29 cellular contexts compared by ENCODE assay signal in genomic region chr1:185083818-185084217, GRCh38. TPM values are rescaled to one million over a fixed set of nuclear protein-coding genes. Genes with fewer than 3 reads are reported as not detected.
DNase-seq lines count a peak whose midpoint lies in the region; ATAC-seq, FAIRE-seq and TF ChIP-seq lines count a peak whose summit lies in the region.
"Had no signal": no experiment of that assay in that cellular context is flagged by ENCODE, and none has a peak within 500 bp of the region (broad histone marks: within the 10 kb centered on the region; RNA-seq: fewer than 3 reads in every experiment).

No MANE protein-coding gene starts in this region.

- H3K27me3 ChIP-seq in K562 (ENCODE audit: control insufficient read depth in 2 of 2, insufficient read depth in 2 of 2, low read length in 2 of 2) (no peaks in the 10 kb centered on the region), hepatocyte (no peaks in the 10 kb centered on the region), GM23248 (replicated peaks; ENCODE audit: insufficient read depth) (no peaks in the 10 kb centered on the region)
- H3K27me3 ChIP-seq: BLaER1 treated with 17β-estradiol and CSF1 and Interleukin-3, amounts not matched to agents 10 nM and 100 nM had no signal

- POLR2A ChIA-PET in K562 (lab: Yijun Ruan, JAX), result interaction anchor here (1.2 kb wide), 2 partner anchors 18 to 54 kb away, joined by 3 read pairs; no protein-coding TSS in a partner anchor

- in situ Hi-C loops in K562 (cut with MboI), result no loop called here
- in situ Hi-C loops in GM23248 (cut with MboI), result no loop called here

- no peak overlapping the region for H3K9ac ChIP-seq in K562 (ENCODE audit: insufficient read depth in 1 of 2, low read depth in 2 of 2, low read length in 2 of 2)
- no peak overlapping the region for H3K9ac ChIP-seq in GM23248
- H3K9ac ChIP-seq: BLaER1 treated with 17β-estradiol and CSF1 and Interleukin-3, amounts not matched to agents 10 nM and 100 nM had no signal

- no TSS peak for BruUV-seq in K562 (replicated peaks; lab: Mats Ljungman, UMichigan)

- peak overlapping the region; percentile 13 for H3K27ac Mint-ChIP-seq in stimulated activated naive CD8-positive, alpha-beta T cell treated with anti-CD3 and anti-CD28 coated beads, Interleukin-15, Interleukin-2, amounts not matched to agents 100 ng/mL and 50 ng/mL, for 24 hours
- H3K27ac Mint-ChIP-seq in stimulated activated effector memory CD8-positive, alpha-beta T cell treated with anti-CD3 and anti-CD28 coated beads, Interleukin-12 subunit alpha, Interleukin-12 subunit beta, amount 100 ng/mL, for 72 hours, result peak overlapping the region; percentile 69
- H3K27ac Mint-ChIP-seq: B cell; CD4-positive, alpha-beta T cell; CD8-positive, alpha-beta T cell had no signal

- no peak for ATAC-seq in stimulated activated naive CD8-positive, alpha-beta T cell treated with anti-CD3 and anti-CD28 coated beads, Interleukin-15, Interleukin-2, amounts not matched to agents 100 U/mL and 50 U/mL, for 24 hours
- ATAC-seq in K562 (no peak), GM21367 (IDR thresholded peaks at IDR 0.05; ENCODE audit: unreplicated experiment) (no peak)
- ATAC-seq in stimulated activated effector memory CD8-positive, alpha-beta T cell treated with anti-CD3 and anti-CD28 coated beads, Interleukin-12 subunit alpha, Interleukin-12 subunit beta, amount 100 ng/mL, for 72 hours, result no peak
- ATAC-seq: A549; CD8-positive, alpha-beta T cell; GM12878 had no signal

- no peak for TF ChIP-seq RAD21 in K562 (CRISPR knock-in tag; conservative IDR thresholded peaks at IDR 0.05 in 1 of 2, IDR thresholded peaks at IDR 0.05 in 1 of 2)

- no peak overlapping the region for H2AFZ ChIP-seq in K562 (ENCODE audit: low read depth, low read length)
- H2AFZ ChIP-seq in hepatocyte, result no peak overlapping the region
- H2AFZ ChIP-seq in GM23248, result no peak overlapping the region

- intact Hi-C loops in K562 (cut with micrococcal nuclease), result no loop called here

- no peak for DNase-seq in stimulated activated naive CD8-positive, alpha-beta T cell treated with anti-CD3 and anti-CD28 coated beads, Interleukin-15, Interleukin-2, amounts not matched to agents 100 U/mL and 50 U/mL, for 24 hours
- DNase-seq in K562 (ENCODE audit: extremely low read depth in 1 of 4, low spot score in 3 of 4), result no peak
- DNase-seq in hepatocyte (ENCODE audit: low spot score), result no peak
- no peak for DNase-seq in stimulated activated effector memory CD8-positive, alpha-beta T cell treated with anti-CD3 and anti-CD28 coated beads, Interleukin-12 subunit alpha, Interleukin-12 subunit beta, amount 100 ng/mL, for 72 hours (ENCODE audit: low spot score in 2 of 2)
- no peak for DNase-seq in GM23248
- no peak for DNase-seq in DMS 273 (lab: John Stamatoyannopoulos, UW; ENCODE audit: unreplicated experiment)
- DNase-seq: AML-193; Caco-2; Calu3; CD4-positive, alpha-beta T cell; CD8-positive, alpha-beta T cell; DMS 273 treated with DMSO at 0.1 percent for 48 hours; DMS153; DMS53; DMS79; DND-41; EL; GDM1 had no signal

- peaks cover 18% of the 10 kb centered on the region for H3K36me3 ChIP-seq in K562 (ENCODE audit: control insufficient read depth, insufficient read depth, low read length)
- no peaks in the 10 kb centered on the region for H3K36me3 ChIP-seq in hepatocyte (replicated peaks; ENCODE audit: insufficient read depth, low read depth)
- no peaks in the 10 kb centered on the region for H3K36me3 ChIP-seq in GM23248 (ENCODE audit: low read depth)

- H3K27me3 Mint-ChIP-seq in stimulated activated naive CD8-positive, alpha-beta T cell treated with anti-CD3 and anti-CD28 coated beads, Interleukin-15, Interleukin-2, amounts not matched to agents 100 ng/mL and 50 ng/mL, for 24 hours, result no peaks in the 10 kb centered on the region
- H3K27me3 Mint-ChIP-seq: B cell; CD4-positive, alpha-beta T cell had no signal

- H3F3A ChIP-seq in GM23248 (ENCODE audit: insufficient read depth), result no peaks in the 10 kb centered on the region

- H3K4me2 ChIP-seq in K562 (ENCODE audit: insufficient read depth, low read length) (no peak overlapping the region), hepatocyte (no peak overlapping the region), GM23248 (ENCODE audit: unreplicated experiment) (no peak overlapping the region)
- H3K4me2 ChIP-seq: A549; BLaER1 treated with 17β-estradiol and CSF1 and Interleukin-3, amounts not matched to agents 10 nM and 100 nM had no signal

- H3K4me3 ChIP-seq in K562 (no peak overlapping the region), hepatocyte (no peak overlapping the region), GM23248 (no peak overlapping the region)
- H3K4me3 ChIP-seq: A549; BLaER1 treated with 17β-estradiol and CSF1 and Interleukin-3, amounts not matched to agents 10 nM and 100 nM; GM12878 had no signal

- CTCF ChIA-PET in K562 (lab: Yijun Ruan, JAX; ENCODE audit: low intra/inter-chr PET ratio), result no interaction called here

- H3K36me3 Mint-ChIP-seq in stimulated activated naive CD8-positive, alpha-beta T cell treated with anti-CD3 and anti-CD28 coated beads, Interleukin-15, Interleukin-2, amounts not matched to agents 100 ng/mL and 50 ng/mL, for 24 hours (ENCODE audit: low read depth), result peaks cover 37% of the 10 kb centered on the region
- H3K36me3 Mint-ChIP-seq in stimulated activated effector memory CD8-positive, alpha-beta T cell treated with anti-CD3 and anti-CD28 coated beads, Interleukin-12 subunit alpha, Interleukin-12 subunit beta, amount 100 ng/mL, for 72 hours, result peaks cover 17% of the 10 kb centered on the region

- no peak for TF ChIP-seq CTCF in K562 (IDR thresholded peaks at IDR 0.05 in 2 of 3, conservative IDR thresholded peaks at IDR 0.05 in 1 of 3; ENCODE audit: insufficient read depth in 2 of 3, low read depth in 1 of 3, low read length in 3 of 3)
- TF ChIP-seq CTCF in hepatocyte (IDR thresholded peaks at IDR 0.05; ENCODE audit: poor library complexity), result no peak

- H3K9me1 ChIP-seq in K562 (ENCODE audit: control insufficient read depth, insufficient read depth, low read length), result no peaks in the 10 kb centered on the region

- TF ChIP-seq POLR2A in K562 (conservative IDR thresholded peaks at IDR 0.05), result no peak

- H3K4me1 Mint-ChIP-seq in stimulated activated naive CD8-positive, alpha-beta T cell treated with anti-CD3 and anti-CD28 coated beads, Interleukin-15, Interleukin-2, amounts not matched to agents 100 ng/mL and 50 ng/mL, for 24 hours (ENCODE audit: low read depth), result peaks cover 17% of the 10 kb centered on the region
- peaks cover 29% of the 10 kb centered on the region for H3K4me1 Mint-ChIP-seq in stimulated activated effector memory CD8-positive, alpha-beta T cell treated with anti-CD3 and anti-CD28 coated beads, Interleukin-12 subunit alpha, Interleukin-12 subunit beta, amount 100 ng/mL, for 72 hours

- no peak overlapping the region for H3K4me3 Mint-ChIP-seq in stimulated activated naive CD8-positive, alpha-beta T cell treated with anti-CD3 and anti-CD28 coated beads, Interleukin-15, Interleukin-2, amounts not matched to agents 100 ng/mL and 50 ng/mL, for 24 hours
- H3K4me3 Mint-ChIP-seq in stimulated activated effector memory CD8-positive, alpha-beta T cell treated with anti-CD3 and anti-CD28 coated beads, Interleukin-12 subunit alpha, Interleukin-12 subunit beta, amount 100 ng/mL, for 72 hours, result no peak overlapping the region
- H3K4me3 Mint-ChIP-seq: B cell; CD4-positive, alpha-beta T cell; CD8-positive, alpha-beta T cell had no signal

- peaks cover 6% of the 10 kb centered on the region for H3K9me3 Mint-ChIP-seq in stimulated activated naive CD8-positive, alpha-beta T cell treated with anti-CD3 and anti-CD28 coated beads, Interleukin-15, Interleukin-2, amounts not matched to agents 100 ng/mL and 50 ng/mL, for 24 hours
- H3K9me3 Mint-ChIP-seq in stimulated activated effector memory CD8-positive, alpha-beta T cell treated with anti-CD3 and anti-CD28 coated beads, Interleukin-12 subunit alpha, Interleukin-12 subunit beta, amount 100 ng/mL, for 72 hours, result no peaks in the 10 kb centered on the region
- H3K9me3 Mint-ChIP-seq: CD4-positive, alpha-beta T cell; CD8-positive, alpha-beta T cell had no signal

- peaks cover 0 to 9% of the 10 kb centered on the region in 2 experiments; a peak in 3 of 5 replicates for H3K4me1 ChIP-seq in K562 (replicated peaks in 1 of 2; ENCODE audit: control insufficient read depth in 2 of 2, insufficient read depth in 2 of 2, low read length in 2 of 2)
- H3K4me1 ChIP-seq in hepatocyte (ENCODE audit: insufficient read depth), result no peaks in the 10 kb centered on the region
- H3K4me1 ChIP-seq in GM23248 (ENCODE audit: insufficient read depth), result no peaks in the 10 kb centered on the region
- H3K4me1 ChIP-seq: A549; BLaER1 treated with 17β-estradiol and CSF1 and Interleukin-3, amounts not matched to agents 10 nM and 100 nM; Caco-2 had no signal

- FAIRE-seq in K562 (lab: Jason Lieb, UNC), result no peak
- FAIRE-seq: A549, D721Med, GM12878, GM12892, GM18507 had no signal

- no peaks in the 10 kb centered on the region for H3K9me3 ChIP-seq in K562 (replicated peaks; ENCODE audit: control insufficient read depth, insufficient read depth, low read depth, low read length)
- H3K9me3 ChIP-seq in hepatocyte (ENCODE audit: low read depth), result no peaks in the 10 kb centered on the region
- no peaks in the 10 kb centered on the region for H3K9me3 ChIP-seq in GM23248 (ENCODE audit: low read depth)
- H3K9me3 ChIP-seq: A549, Caco-2 had no signal

- no peak overlapping the region for H3K27ac ChIP-seq in K562 (ENCODE audit: extremely low read depth, low read depth, low read length)
- H3K27ac ChIP-seq in hepatocyte, result peak overlapping the region; percentile 33
- H3K27ac ChIP-seq in GM23248, result no peak overlapping the region
- H3K27ac ChIP-seq: 22Rv1; A549; BLaER1 treated with 17β-estradiol and CSF1 and Interleukin-3, amounts not matched to agents 10 nM and 100 nM; C4-2B had no signal

- H3K79me2 ChIP-seq in K562 (ENCODE audit: control insufficient read depth, insufficient read depth, low read length) (peaks cover 77% of the 10 kb centered on the region), hepatocyte (peaks cover 88% of the 10 kb centered on the region), GM23248 (ENCODE audit: insufficient read depth) (peaks cover 93% of the 10 kb centered on the region)

- no peak for TF ChIP-seq EP300 in K562 (IDR thresholded peaks at IDR 0.05; ENCODE audit: low read length)

- WGBS in K562 (ENCODE audit: insufficient coverage, low coverage, missing lambda C conversion rate), result 69% methylated on average over 2 of the region's 2 CpGs
- WGBS in hepatocyte (ENCODE audit: low lambda C conversion rate, missing lambda C conversion rate), result 98% methylated on average over 2 of the region's 2 CpGs
- 94 to 97% methylated on average over 2 of the region's 2 CpGs for WGBS in GM23248 (ENCODE audit: low coverage in 1 of 2, low lambda C conversion rate in 2 of 2, missing lambda C conversion rate in 2 of 2), 2 experiments

- no peaks in the 10 kb centered on the region for H4K20me1 ChIP-seq in K562 (replicated peaks; ENCODE audit: control insufficient read depth, insufficient read depth, low read length)
- peaks cover 2% of the 10 kb centered on the region for H4K20me1 ChIP-seq in hepatocyte (ENCODE audit: insufficient read depth, poor library complexity, severe bottlenecking)
- 0 out of 2 replicates have a peak, but pooled peaks cover 3% of the 10 kb centered on the region for H4K20me1 ChIP-seq in GM23248 (ENCODE audit: insufficient read depth)

- H3K9me2 ChIP-seq in hepatocyte (replicated peaks; ENCODE audit: insufficient read depth) (no peaks in the 10 kb centered on the region), GM23248 (ENCODE audit: insufficient read depth) (no peaks in the 10 kb centered on the region)

RNA-seq across cellular contexts. Expression of gene RNF2, which starts 38.5 kb away (rescaled TPM):
- 13.5 and 31.5 TPM in 2 replicates for total RNA-seq in K562 (2011; cell fraction: chromatin; rRNA removed; ENCODE audit: low replicate concordance)
- total RNA-seq in K562 (2011; cell fraction: nucleolus; rRNA removed), result 8.2 and 8.8 TPM in 2 replicates
- 15.3 and 23.7 TPM in 2 replicates for total RNA-seq in K562 (2011; cell fraction: nucleoplasm; rRNA removed)
- total RNA-seq in K562 (2014; rRNA removed), result 16.1 and 16.2 TPM in 2 replicates
- 33.1 and 39.8 TPM in 2 replicates for total RNA-seq in K562 (2014; rRNA removed; fragmentation: Illumina TruSeq; extraction: Trizol)
- total RNA-seq in K562 (2015; rRNA removed; fragmentation: Illumina TruSeq; extraction: Trizol), result 29.7 and 32.9 TPM in 2 replicates
- total RNA-seq in K562 (2021), result 36.4 and 40.0 TPM in 2 replicates
- 56.6 and 66.5 TPM in 2 replicates for polyA plus RNA-seq in K562 (2011; rRNA removed)
- 11.4 and 29.4 TPM in 2 replicates for polyA plus RNA-seq in K562 (2011; cell fraction: cytosol; rRNA removed)
- polyA plus RNA-seq in K562 (2011; cell fraction: nucleus; rRNA removed), result 10.9 and 20.0 TPM in 2 replicates
- polyA plus RNA-seq in K562 (2012), result 28.6 and 34.4 TPM in 2 replicates
- polyA plus RNA-seq in K562 (2014; fragmentation: Illumina TruSeq; extraction: Trizol), result 49.7 and 53.3 TPM in 2 replicates
- 1 to 10 TPM; 7.1 to 7.9 TPM for polyA plus RNA-seq in K562 (2014; fragmentation: Nextera tagmentation; extraction: Ambion mirVana)
- 23.9 TPM in 2 replicates for polyA plus RNA-seq in K562 (2014; rRNA removed)
- 174 and 201 TPM in 2 replicates for polyA minus RNA-seq in K562 (2011; rRNA and poly(A)+ RNA removed)
- 32.2 and 48.1 TPM in 2 replicates for polyA minus RNA-seq in K562 (2011; cell fraction: cytosol; rRNA and poly(A)+ RNA removed)
- polyA minus RNA-seq in K562 (2011; cell fraction: nucleus; rRNA and poly(A)+ RNA removed), result 8.3 and 18.8 TPM in 2 replicates
- total RNA-seq in hepatocyte, result 24.6 and 27.0 TPM in 2 replicates
- 15.7 and 20.3 TPM in 2 replicates for polyA plus RNA-seq in hepatocyte
- 13.8 and 18.2 TPM in 2 replicates for total RNA-seq in GM23248 (2014; rRNA removed; shearing (Covaris generic))
- 16.7 and 19.6 TPM in 2 replicates for polyA plus RNA-seq in GM23248 (2016; fragmentation: Nextera tagmentation; extraction: Ambion mirVana)
